18 cellular contexts compared by ENCODE assay signal in genomic region chr11:120880791-120881190, GRCh38.
DNase-seq lines count a peak whose midpoint lies in the region; ATAC-seq and TF ChIP-seq lines count a peak whose summit lies in the region.
"Had no signal": no experiment of that assay in that cellular context is flagged by ENCODE, and none has a peak within 500 bp of the region (broad histone marks: within the 10 kb centered on the region; RNA-seq: fewer than 3 reads in every experiment).

No MANE protein-coding gene starts in this region.

- no peak for TF ChIP-seq CTCF in fibroblast of mammary gland (conservative IDR thresholded peaks at IDR 0.05; ENCODE audit: control insufficient read depth, insufficient read depth, low read depth, low read length)

- DNase-seq in Ammon's horn (ENCODE audit: low spot score): peak; percentile 27
- DNase-seq in T-helper 17 cell: no peak
- DNase-seq in fibroblast of mammary gland (ENCODE audit: low read depth): peak; percentile 4
- DNase-seq in stromal cell of bone marrow (ENCODE audit: low read depth): peak; percentile 8
- no peak for DNase-seq in activated CD4-positive, alpha-beta T cell treated with anti-CD3 and anti-CD28 coated beads, Interleukin-2, amount 50 U/mL, for 48 hours
- DNase-seq in left ventricle myocardium superior: no peak
- no peak for DNase-seq in left lobe of liver (ENCODE audit: low spot score)
- DNase-seq: CD8-positive, alpha-beta memory T cell; COR-L47; DMS 273 treated with DMSO at 0.1 percent for 48 hours; DMS53; DND-41; HCEC 1CT; IMR-90 had no signal

- H3K36me3 Mint-ChIP-seq in T-helper 17 cell (ENCODE audit: low read depth): no peaks in the 10 kb centered on the region
- H3K36me3 Mint-ChIP-seq: CD8-positive, alpha-beta memory T cell had no signal

- no peak overlapping the region for H3K4me3 Mint-ChIP-seq in T-helper 17 cell
- H3K4me3 Mint-ChIP-seq: B cell; CD8-positive, alpha-beta memory T cell; GM23338 had no signal

- H3K4me3 ChIP-seq in fibroblast of mammary gland (ENCODE audit: control insufficient read depth, low read depth, low read length): no peak overlapping the region
- H3K4me3 ChIP-seq: BLaER1 treated with 17β-estradiol and CSF1 and Interleukin-3, amounts not matched to agents 10 nM and 100 nM; GM23338; K562 had no signal

- H3K9me3 ChIP-seq in T-helper 17 cell (ENCODE audit: control insufficient read depth, low read length, poor library complexity, severe bottlenecking): no peaks in the 10 kb centered on the region
- H3K9me3 ChIP-seq: BLaER1 treated with 17β-estradiol and CSF1 and Interleukin-3, amounts not matched to agents 10 nM and 100 nM had no signal

- peaks cover 75% of the 10 kb centered on the region for H3K27me3 Mint-ChIP-seq in T-helper 17 cell

- intact Hi-C loops in left ventricle myocardium superior (cut with micrococcal nuclease): no loop called here

- ATAC-seq in T-helper 17 cell: no peak
- ATAC-seq in left ventricle myocardium superior: no peak
- ATAC-seq in left lobe of liver: no peak
- ATAC-seq: GM23338, K562 had no signal

- peak overlapping the region; percentile 27 for H3K27ac Mint-ChIP-seq in T-helper 17 cell
- H3K27ac Mint-ChIP-seq: B cell, GM23338 had no signal

- H3K4me1 Mint-ChIP-seq in T-helper 17 cell: peaks cover 2% of the 10 kb centered on the region
- H3K4me1 Mint-ChIP-seq: B cell; CD8-positive, alpha-beta memory T cell had no signal

Comparison
In these comparisons a context has a peak if more than half of its experiments do, and no peak if none do; other contexts are left out.
1. DNase-seq: peak in Ammon's horn (single experiment), fibroblast of mammary gland (single experiment) and stromal cell of bone marrow (single experiment); none in T-helper 17 cell (0 of 3), activated CD4-positive, alpha-beta T cell treated with anti-CD3 and anti-CD28 coated beads, Interleukin-2, amount 50 U/mL, for 48 hours (0 of 2), left ventricle myocardium superior (single experiment) and left lobe of liver (single experiment).